Comparison of ENCODE assay signal across 28 cellular contexts in genomic region chr4:74297556-74297955, GRCh38. TPM values are rescaled to one million over a fixed set of nuclear protein-coding genes. Genes with fewer than 3 reads are reported as not detected.
"Had no signal": no experiment of that assay in that cellular context is flagged by ENCODE, and none has a peak within 500 bp of the region (broad histone marks: within the 10 kb centered on the region; RNA-seq: fewer than 3 reads in every experiment).

No MANE protein-coding gene starts in this region.

- H3K4me1 Mint-ChIP-seq: activated CD4-positive, alpha-beta T cell treated with anti-CD3 and anti-CD28 coated beads, Interleukin-2, amount 10 ng/mL, durations not matched to agents 24 days and 14 days; activated naive CD8-positive, alpha-beta T cell treated with anti-CD3 and anti-CD28 coated beads, Interleukin-2, amount 10 ng/mL, durations not matched to agents 7 days and 5 days; activated T-helper 17 cell treated with anti-CD3 and anti-CD28 coated beads, Interleukin-2, amount 50 U/mL, for 72 hours; immature natural killer cell; memory B cell; neural progenitor cell had no signal

- H3K27me3 ChIP-seq: cardiac muscle cell, esophagus muscularis mucosa, gastroesophageal sphincter, heart right ventricle, neural progenitor cell, ovary, right lobe of liver, transverse colon, uterus had no signal

- H3K27ac Mint-ChIP-seq: activated CD4-positive, alpha-beta T cell treated with anti-CD3 and anti-CD28 coated beads, Interleukin-2, amount 10 ng/mL, durations not matched to agents 24 days and 14 days; activated CD8-positive, alpha-beta T cell treated with anti-CD3 and anti-CD28 coated beads for 36 hours; activated naive CD8-positive, alpha-beta T cell treated with anti-CD3 and anti-CD28 coated beads, Interleukin-2, amount 10 ng/mL, durations not matched to agents 7 days and 5 days; activated T-helper 17 cell treated with anti-CD3 and anti-CD28 coated beads, Interleukin-2, amount 50 U/mL, for 72 hours; dendritic cell treated with granulocyte-macrophage colony-stimulating factor and Interleukin-4, amounts not matched to agents 40 ng/mL and 50 ng/mL, for 4 days; immature natural killer cell; memory B cell; neural progenitor cell; stimulated activated naive CD8-positive, alpha-beta T cell treated with anti-CD3 and anti-CD28 coated beads, Interleukin-15, Interleukin-2, amounts not matched to agents 100 ng/mL and 50 ng/mL, for 24 hours had no signal

- H3K27ac ChIP-seq: cardiac muscle cell, esophagus muscularis mucosa, gastroesophageal sphincter, heart right ventricle, neural progenitor cell, ovary, right lobe of liver, transverse colon, uterus had no signal

- H3K36me3 Mint-ChIP-seq: activated naive CD8-positive, alpha-beta T cell treated with anti-CD3 and anti-CD28 coated beads, Interleukin-2, amount 10 ng/mL, durations not matched to agents 7 days and 5 days; immature natural killer cell; memory B cell had no signal

- H3K9me3 Mint-ChIP-seq: activated CD4-positive, alpha-beta T cell treated with anti-CD3 and anti-CD28 coated beads, Interleukin-2, amount 10 ng/mL, durations not matched to agents 24 days and 14 days; activated CD8-positive, alpha-beta T cell treated with anti-CD3 and anti-CD28 coated beads for 36 hours; activated T-helper 17 cell treated with anti-CD3 and anti-CD28 coated beads, Interleukin-2, amount 50 U/mL, for 72 hours; dendritic cell treated with granulocyte-macrophage colony-stimulating factor and Interleukin-4, amounts not matched to agents 40 ng/mL and 50 ng/mL, for 4 days; immature natural killer cell; memory B cell; neural progenitor cell; stimulated activated naive CD8-positive, alpha-beta T cell treated with anti-CD3 and anti-CD28 coated beads, Interleukin-15, Interleukin-2, amounts not matched to agents 100 ng/mL and 50 ng/mL, for 24 hours had no signal

- H3K4me3 Mint-ChIP-seq: activated CD4-positive, alpha-beta T cell treated with anti-CD3 and anti-CD28 coated beads, Interleukin-2, amount 10 ng/mL, durations not matched to agents 24 days and 14 days; activated CD8-positive, alpha-beta T cell treated with anti-CD3 and anti-CD28 coated beads for 36 hours; activated naive CD8-positive, alpha-beta T cell treated with anti-CD3 and anti-CD28 coated beads, Interleukin-2, amount 10 ng/mL, durations not matched to agents 7 days and 5 days; activated T-helper 17 cell treated with anti-CD3 and anti-CD28 coated beads, Interleukin-2, amount 50 U/mL, for 72 hours; dendritic cell treated with granulocyte-macrophage colony-stimulating factor and Interleukin-4, amounts not matched to agents 40 ng/mL and 50 ng/mL, for 4 days; immature natural killer cell; memory B cell; neural progenitor cell; stimulated activated naive CD8-positive, alpha-beta T cell treated with anti-CD3 and anti-CD28 coated beads, Interleukin-15, Interleukin-2, amounts not matched to agents 100 ng/mL and 50 ng/mL, for 24 hours had no signal

- H3K9me3 ChIP-seq: esophagus muscularis mucosa, gastroesophageal sphincter, ovary, right lobe of liver, transverse colon, uterus had no signal

- H3K27me3 Mint-ChIP-seq: activated CD4-positive, alpha-beta T cell treated with anti-CD3 and anti-CD28 coated beads, Interleukin-2, amount 10 ng/mL, durations not matched to agents 24 days and 14 days; activated CD8-positive, alpha-beta T cell treated with anti-CD3 and anti-CD28 coated beads for 36 hours; activated naive CD8-positive, alpha-beta T cell treated with anti-CD3 and anti-CD28 coated beads, Interleukin-2, amount 10 ng/mL, durations not matched to agents 7 days and 5 days; activated T-helper 17 cell treated with anti-CD3 and anti-CD28 coated beads, Interleukin-2, amount 50 U/mL, for 72 hours; dendritic cell treated with granulocyte-macrophage colony-stimulating factor and Interleukin-4, amounts not matched to agents 40 ng/mL and 50 ng/mL, for 4 days; memory B cell; stimulated activated naive CD8-positive, alpha-beta T cell treated with anti-CD3 and anti-CD28 coated beads, Interleukin-15, Interleukin-2, amounts not matched to agents 100 ng/mL and 50 ng/mL, for 24 hours had no signal

- ATAC-seq: activated CD8-positive, alpha-beta T cell treated with anti-CD3 and anti-CD28 coated beads for 36 hours; activated T-helper 17 cell treated with anti-CD3 and anti-CD28 coated beads, Interleukin-2, amount 50 U/mL, for 72 hours; gastroesophageal sphincter; heart right ventricle; right lobe of liver had no signal

- DNase-seq: activated CD4-positive, alpha-beta T cell treated with anti-CD3 and anti-CD28 coated beads, Interleukin-2, amount 10 ng/mL, durations not matched to agents 24 days and 14 days; activated CD8-positive, alpha-beta T cell treated with anti-CD3 and anti-CD28 coated beads for 36 hours; activated naive CD4-positive, alpha-beta T cell; activated naive CD8-positive, alpha-beta T cell treated with anti-CD3 and anti-CD28 coated beads, Interleukin-2, amount 10 ng/mL, durations not matched to agents 7 days and 5 days; activated T-cell treated with anti-CD3 and anti-CD28 coated beads, Interleukin-2, amount 50 U/mL, for 1 hour; amygdala; effector memory CD4-positive, alpha-beta T cell; heart right ventricle; immature natural killer cell; kidney glomerular epithelial cell; ovary; right lobe of liver; small intestine; stimulated activated CD4-positive, alpha-beta T cell treated with anti-CD3 and anti-CD28 coated beads, Interleukin-15, amount 100 ng/mL, for 24 hours; stimulated activated CD4-positive, alpha-beta T cell treated with anti-CD3 and anti-CD28 coated beads, Interleukin-2, amount 100 ng/mL, for 48 hours; transverse colon; uterus had no signal

RNA-seq across cellular contexts. Expression of gene EPGN, which starts 10.7 kb away (rescaled TPM):
- total RNA-seq: activated CD4-positive, alpha-beta T cell treated with anti-CD3 and anti-CD28 coated beads, Interleukin-2, amount 10 ng/mL, durations not matched to agents 24 days and 14 days; activated CD8-positive, alpha-beta T cell treated with anti-CD3 and anti-CD28 coated beads for 36 hours; activated naive CD8-positive, alpha-beta T cell treated with anti-CD3 and anti-CD28 coated beads, Interleukin-2, amount 10 ng/mL, durations not matched to agents 7 days and 5 days; activated T-helper 17 cell treated with anti-CD3 and anti-CD28 coated beads, Interleukin-2, amount 50 U/mL, for 72 hours; cardiac muscle cell; esophagus muscularis mucosa; mononuclear cell; right lobe of liver; transverse colon had no signal
- polyA plus RNA-seq: cardiac muscle cell, endothelial cell of umbilical vein, immature natural killer cell, liver, small intestine had no signal
